ENCODE assay signal across 1 cellular context in the genomic region with DNA sequence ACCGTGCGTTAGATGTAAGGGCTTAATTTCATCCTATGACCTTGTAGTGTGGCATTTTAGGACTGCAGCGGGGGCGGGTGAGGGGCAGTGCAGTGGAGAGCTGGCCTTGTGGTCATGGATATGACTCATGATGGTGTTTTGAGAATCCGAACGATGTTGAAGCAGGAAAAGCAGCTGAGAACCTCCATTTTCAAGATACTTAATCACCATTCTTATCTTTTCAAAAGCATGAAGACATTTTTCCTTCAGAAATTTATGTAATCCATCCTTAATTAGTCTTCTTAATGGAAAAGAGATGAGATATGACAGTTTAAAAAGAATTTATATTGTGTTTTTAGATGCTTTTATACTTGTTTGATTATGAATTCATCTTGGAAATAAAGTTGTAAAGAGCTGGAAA.
TF ChIP-seq lines count a peak whose summit lies in the region.

No MANE protein-coding gene starts in this region.

TF ChIP-seq in WTC11, 78 proteins besides CTCF, POLR2A, EP300 and RAD21 (continued from another document):
- TF ChIP-seq, protein P1, sequence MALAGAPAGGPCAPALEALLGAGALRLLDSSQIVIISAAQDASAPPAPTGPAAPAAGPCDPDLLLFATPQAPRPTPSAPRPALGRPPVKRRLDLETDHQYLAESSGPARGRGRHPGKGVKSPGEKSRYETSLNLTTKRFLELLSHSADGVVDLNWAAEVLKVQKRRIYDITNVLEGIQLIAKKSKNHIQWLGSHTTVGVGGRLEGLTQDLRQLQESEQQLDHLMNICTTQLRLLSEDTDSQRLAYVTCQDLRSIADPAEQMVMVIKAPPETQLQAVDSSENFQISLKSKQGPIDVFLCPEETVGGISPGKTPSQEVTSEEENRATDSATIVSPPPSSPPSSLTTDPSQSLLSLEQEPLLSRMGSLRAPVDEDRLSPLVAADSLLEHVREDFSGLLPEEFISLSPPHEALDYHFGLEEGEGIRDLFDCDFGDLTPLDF (CRISPR knock-in tag; IDR thresholded peaks at IDR 0.05) = no peak
- TF ChIP-seq TCF7 (CRISPR knock-in tag; IDR thresholded peaks at IDR 0.05; ENCODE audit: low read depth) (no peak), EMX1 (CRISPR knock-in tag; IDR thresholded peaks at IDR 0.05) (no peak), ZNF396 (CRISPR knock-in tag; IDR thresholded peaks at IDR 0.05; ENCODE audit: borderline replicate concordance) (no peak), ATF1 (CRISPR knock-in tag; IDR thresholded peaks at IDR 0.05) (no peak), TP53 (CRISPR knock-in tag; IDR thresholded peaks at IDR 0.05) (no peak), ZNF263 (CRISPR knock-in tag; IDR thresholded peaks at IDR 0.05; ENCODE audit: low read depth) (no peak), RORB (CRISPR knock-in tag; IDR thresholded peaks at IDR 0.05) (no peak), NR3C1 (CRISPR knock-in tag; conservative IDR thresholded peaks at IDR 0.05; ENCODE audit: low read depth) (no peak)
- TF ChIP-seq, protein P2, sequence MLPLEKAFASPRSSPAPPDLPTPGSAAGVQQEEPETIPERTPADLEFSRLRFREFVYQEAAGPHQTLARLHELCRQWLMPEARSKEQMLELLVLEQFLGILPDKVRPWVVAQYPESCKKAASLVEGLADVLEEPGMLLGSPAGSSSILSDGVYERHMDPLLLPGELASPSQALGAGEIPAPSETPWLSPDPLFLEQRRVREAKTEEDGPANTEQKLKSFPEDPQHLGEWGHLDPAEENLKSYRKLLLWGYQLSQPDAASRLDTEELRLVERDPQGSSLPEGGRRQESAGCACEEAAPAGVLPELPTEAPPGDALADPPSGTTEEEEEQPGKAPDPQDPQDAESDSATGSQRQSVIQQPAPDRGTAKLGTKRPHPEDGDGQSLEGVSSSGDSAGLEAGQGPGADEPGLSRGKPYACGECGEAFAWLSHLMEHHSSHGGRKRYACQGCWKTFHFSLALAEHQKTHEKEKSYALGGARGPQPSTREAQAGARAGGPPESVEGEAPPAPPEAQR (CRISPR knock-in tag; IDR thresholded peaks at IDR 0.05) = no peak
- TF ChIP-seq, protein P3, sequence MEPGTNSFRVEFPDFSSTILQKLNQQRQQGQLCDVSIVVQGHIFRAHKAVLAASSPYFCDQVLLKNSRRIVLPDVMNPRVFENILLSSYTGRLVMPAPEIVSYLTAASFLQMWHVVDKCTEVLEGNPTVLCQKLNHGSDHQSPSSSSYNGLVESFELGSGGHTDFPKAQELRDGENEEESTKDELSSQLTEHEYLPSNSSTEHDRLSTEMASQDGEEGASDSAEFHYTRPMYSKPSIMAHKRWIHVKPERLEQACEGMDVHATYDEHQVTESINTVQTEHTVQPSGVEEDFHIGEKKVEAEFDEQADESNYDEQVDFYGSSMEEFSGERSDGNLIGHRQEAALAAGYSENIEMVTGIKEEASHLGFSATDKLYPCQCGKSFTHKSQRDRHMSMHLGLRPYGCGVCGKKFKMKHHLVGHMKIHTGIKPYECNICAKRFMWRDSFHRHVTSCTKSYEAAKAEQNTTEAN (CRISPR knock-in tag; IDR thresholded peaks at IDR 0.05) = no peak
- TF ChIP-seq, protein P4, sequence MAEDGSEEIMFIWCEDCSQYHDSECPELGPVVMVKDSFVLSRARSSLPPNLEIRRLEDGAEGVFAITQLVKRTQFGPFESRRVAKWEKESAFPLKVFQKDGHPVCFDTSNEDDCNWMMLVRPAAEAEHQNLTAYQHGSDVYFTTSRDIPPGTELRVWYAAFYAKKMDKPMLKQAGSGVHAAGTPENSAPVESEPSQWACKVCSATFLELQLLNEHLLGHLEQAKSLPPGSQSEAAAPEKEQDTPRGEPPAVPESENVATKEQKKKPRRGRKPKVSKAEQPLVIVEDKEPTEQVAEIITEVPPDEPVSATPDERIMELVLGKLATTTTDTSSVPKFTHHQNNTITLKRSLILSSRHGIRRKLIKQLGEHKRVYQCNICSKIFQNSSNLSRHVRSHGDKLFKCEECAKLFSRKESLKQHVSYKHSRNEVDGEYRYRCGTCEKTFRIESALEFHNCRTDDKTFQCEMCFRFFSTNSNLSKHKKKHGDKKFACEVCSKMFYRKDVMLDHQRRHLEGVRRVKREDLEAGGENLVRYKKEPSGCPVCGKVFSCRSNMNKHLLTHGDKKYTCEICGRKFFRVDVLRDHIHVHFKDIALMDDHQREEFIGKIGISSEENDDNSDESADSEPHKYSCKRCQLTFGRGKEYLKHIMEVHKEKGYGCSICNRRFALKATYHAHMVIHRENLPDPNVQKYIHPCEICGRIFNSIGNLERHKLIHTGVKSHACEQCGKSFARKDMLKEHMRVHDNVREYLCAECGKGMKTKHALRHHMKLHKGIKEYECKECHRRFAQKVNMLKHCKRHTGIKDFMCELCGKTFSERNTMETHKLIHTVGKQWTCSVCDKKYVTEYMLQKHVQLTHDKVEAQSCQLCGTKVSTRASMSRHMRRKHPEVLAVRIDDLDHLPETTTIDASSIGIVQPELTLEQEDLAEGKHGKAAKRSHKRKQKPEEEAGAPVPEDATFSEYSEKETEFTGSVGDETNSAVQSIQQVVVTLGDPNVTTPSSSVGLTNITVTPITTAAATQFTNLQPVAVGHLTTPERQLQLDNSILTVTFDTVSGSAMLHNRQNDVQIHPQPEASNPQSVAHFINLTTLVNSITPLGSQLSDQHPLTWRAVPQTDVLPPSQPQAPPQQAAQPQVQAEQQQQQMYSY (CRISPR knock-in tag; IDR thresholded peaks at IDR 0.05) = no peak
TF ChIP-seq in WTC11: peak in this region for 0.
